20 cellular contexts compared by ENCODE assay signal in the genomic region with DNA sequence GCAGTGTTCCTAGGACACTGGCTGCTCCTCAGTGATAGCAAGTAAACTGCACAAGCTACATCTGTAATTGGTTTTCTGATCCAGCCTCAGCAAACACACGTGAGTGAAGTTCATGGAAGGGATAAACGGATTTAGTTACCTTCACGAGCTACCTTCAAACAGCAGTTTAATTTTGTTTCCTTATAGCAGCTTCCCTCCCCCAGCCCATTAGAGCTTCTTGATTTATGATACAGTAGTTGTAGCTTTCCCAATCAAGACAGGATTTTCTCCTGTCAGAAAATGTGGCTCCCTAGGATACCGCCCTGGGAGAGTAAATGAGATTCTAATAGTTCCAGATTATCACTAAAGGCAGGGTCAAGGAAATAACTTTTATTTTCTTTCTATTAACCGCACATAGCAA.
"Had no signal": no experiment of that assay in that cellular context is flagged by ENCODE, and none has a peak within 500 bp of the region (broad histone marks: within the 10 kb centered on the region; RNA-seq: fewer than 3 reads in every experiment).

No MANE protein-coding gene starts in this region.

- DNase-seq: activated CD4-positive, alpha-beta memory T cell treated with anti-CD3 and anti-CD28 coated beads, Interleukin-2, amount 10 ng/mL, durations not matched to agents 7 days and 5 days; activated CD4-positive, alpha-beta T cell treated with anti-CD3 and anti-CD28 coated beads, Interleukin-2, amount 10 ng/mL, durations not matched to agents 24 days and 14 days; activated effector memory CD4-positive, alpha-beta T cell treated with anti-CD3 and anti-CD28 coated beads, Interleukin-2, amount 50 U/mL, for 16 hours; activated naive CD4-positive, alpha-beta T cell treated with anti-CD3 and anti-CD28 coated beads, Interleukin-2, amount 10 ng/mL, durations not matched to agents 7 days and 5 days; cerebellar nuclear complex; endodermal cell; head of caudate nucleus; left lung; naive thymus-derived CD8-positive, alpha-beta T cell; psoas muscle; right cardiac atrium; stimulated activated CD4-positive, alpha-beta T cell treated with anti-CD3 and anti-CD28 coated beads, Interleukin-12 subunit alpha, Interleukin-12 subunit beta, amount 100 ng/mL, for 4 hours; stimulated activated CD4-positive, alpha-beta T cell treated with anti-CD3 and anti-CD28 coated beads, Interleukin-4, amount 100 ng/mL, for 4 hours; substantia nigra; thyroid gland; upper lobe of right lung had no signal

- H3K27me3 ChIP-seq: gastroesophageal sphincter, left lung, thyroid gland, upper lobe of right lung had no signal

- H3K27ac ChIP-seq: coronary artery, gastroesophageal sphincter, left lung, psoas muscle, thyroid gland, upper lobe of right lung, VCaP had no signal

- H3K36me3 ChIP-seq: gastroesophageal sphincter, left lung, thyroid gland, upper lobe of right lung had no signal

- H3K4me3 ChIP-seq: coronary artery, gastroesophageal sphincter, left lung, psoas muscle, thyroid gland, upper lobe of right lung had no signal

- H3K9me3 ChIP-seq: gastroesophageal sphincter, left lung, psoas muscle, thyroid gland, upper lobe of right lung had no signal

- H3K4me1 ChIP-seq: gastroesophageal sphincter, left lung, psoas muscle, thyroid gland, upper lobe of right lung had no signal

- ATAC-seq: activated CD4-positive, CD25-positive, alpha-beta regulatory T cell treated with anti-CD3 and anti-CD28 coated beads, Interleukin-2, amount 50 U/mL, for 24 hours; gastroesophageal sphincter; naive thymus-derived CD8-positive, alpha-beta T cell; psoas muscle; right cardiac atrium had no signal
